6 cellular contexts compared by ENCODE assay signal in the genomic region with DNA sequence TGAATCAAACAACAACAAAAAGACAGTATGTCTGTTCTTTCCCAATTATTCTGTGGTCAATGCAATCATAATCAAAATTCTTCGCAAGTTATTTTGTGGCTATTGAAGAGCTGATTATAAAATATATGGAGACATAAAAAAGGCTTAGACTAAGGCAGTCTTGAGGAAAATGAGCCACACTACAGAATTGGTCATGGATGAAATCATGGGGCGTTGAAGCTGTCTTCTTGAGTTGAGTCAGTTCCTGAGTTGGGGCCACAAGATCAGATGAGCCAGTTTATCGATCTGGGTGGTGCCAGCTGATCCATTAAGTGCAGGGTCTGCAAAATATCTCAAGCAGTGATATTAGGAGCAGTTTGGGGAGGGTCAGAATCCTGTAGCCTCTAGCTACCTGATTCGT.
DNase-seq lines count a peak whose midpoint lies in the region; ATAC-seq, FAIRE-seq and TF ChIP-seq lines count a peak whose summit lies in the region.
"Not testable (repeated sequence)": the region's sequence is repeated elsewhere in the genome, so short reads cannot be mapped to it uniquely, and the experiment has no call there.

No MANE protein-coding gene starts in this region.

- not testable (repeated sequence) for H3K36me3 Mint-ChIP-seq in H9 (ENCODE audit: insufficient read depth in 1 of 3, low read depth in 3 of 3); activated CD8-positive, alpha-beta memory T cell treated with anti-CD3 and anti-CD28 coated beads, Interleukin-2, amount 10 ng/mL, durations not matched to agents 7 days and 5 days; activated naive CD8-positive, alpha-beta T cell treated with anti-CD3 and anti-CD28 coated beads, Interleukin-2, amount 50 U/mL, for 24 hours (ENCODE audit: low read depth)

- H3K23me2 ChIP-seq in H9 (ENCODE audit: insufficient read length, low read depth, low read length, poor library complexity, severe bottlenecking): not testable (repeated sequence)

- H2AFZ ChIP-seq in H9 (ENCODE audit: low read length): not testable (repeated sequence)

- not testable (repeated sequence) for H3K79me2 ChIP-seq in H9 (ENCODE audit: insufficient read depth, low read length)

- not testable (repeated sequence) for H3K4me1 ChIP-seq in H9 (ENCODE audit: insufficient read depth, low read length)

- not testable (repeated sequence) for H3K4me2 ChIP-seq in H9 (ENCODE audit: insufficient read depth, insufficient read length, low read length)

- H3K56ac ChIP-seq in H9 (ENCODE audit: insufficient read length, low read depth, low read length): not testable (repeated sequence)

- not testable (repeated sequence) for H3K18ac ChIP-seq in H9 (ENCODE audit: insufficient read length, low read depth, low read length)

- not testable (repeated sequence) for H3K4me1 Mint-ChIP-seq in H9; activated CD8-positive, alpha-beta memory T cell treated with anti-CD3 and anti-CD28 coated beads, Interleukin-2, amount 10 ng/mL, durations not matched to agents 7 days and 5 days; activated naive CD8-positive, alpha-beta T cell treated with anti-CD3 and anti-CD28 coated beads, Interleukin-2, amount 50 U/mL, for 24 hours

- H3K27ac Mint-ChIP-seq in H9: peak overlapping the region in 2 of 3 experiments; percentile 39 to 91; a peak in 2 of 7 replicates
- not testable (repeated sequence) for H3K27ac Mint-ChIP-seq in activated CD8-positive, alpha-beta memory T cell treated with anti-CD3 and anti-CD28 coated beads, Interleukin-2, amount 10 ng/mL, durations not matched to agents 7 days and 5 days; activated naive CD8-positive, alpha-beta T cell treated with anti-CD3 and anti-CD28 coated beads, Interleukin-2, amount 50 U/mL, for 24 hours

- not testable (repeated sequence) for DNase-seq in GM12891 (ENCODE audit: insufficient read length, low spot score); H9; activated naive CD8-positive, alpha-beta T cell treated with anti-CD3 and anti-CD28 coated beads, Interleukin-2, amount 50 U/mL, for 24 hours; stimulated activated naive CD8-positive, alpha-beta T cell treated with anti-CD3 and anti-CD28 coated beads, Interleukin-15, Interleukin-2, amounts not matched to agents 100 U/mL and 50 U/mL, for 24 hours
- DNase-seq in activated CD4-positive, alpha-beta T cell treated with anti-CD3 and anti-CD28 coated beads for 48 hours: peak; percentile 6
- DNase-seq in activated CD8-positive, alpha-beta memory T cell treated with anti-CD3 and anti-CD28 coated beads, Interleukin-2, amount 10 ng/mL, durations not matched to agents 7 days and 5 days: peak; percentile 41

- not testable (repeated sequence) for H4K20me1 ChIP-seq in H9 (ENCODE audit: control insufficient read depth, insufficient read depth, insufficient read length)

- not testable (repeated sequence) for H3K23ac ChIP-seq in H9 (ENCODE audit: insufficient read length, low read depth, low read length)

- CTCF ChIA-PET in activated CD8-positive, alpha-beta memory T cell treated with anti-CD3 and anti-CD28 coated beads, Interleukin-2, amount 10 ng/mL, durations not matched to agents 7 days and 5 days (lab: Charles Lee): not testable (repeated sequence)

- H3K79me1 ChIP-seq in H9 (ENCODE audit: insufficient read depth, low read depth, low read length, poor library complexity, severe bottlenecking): not testable (repeated sequence)

- H3T11ph ChIP-seq in H9 (ENCODE audit: low read length): not testable (repeated sequence)

- not testable (repeated sequence) for H4K91ac ChIP-seq in H9 (ENCODE audit: insufficient read length, low read depth, low read length)

- not testable (repeated sequence) for H2AK5ac ChIP-seq in H9 (ENCODE audit: insufficient read length, low read length)

- ATAC-seq in activated CD8-positive, alpha-beta memory T cell treated with anti-CD3 and anti-CD28 coated beads, Interleukin-2, amount 10 ng/mL, durations not matched to agents 7 days and 5 days: not testable (repeated sequence)
- peak; percentile 33 for ATAC-seq in activated naive CD8-positive, alpha-beta T cell treated with anti-CD3 and anti-CD28 coated beads, Interleukin-2, amount 50 U/mL, for 24 hours
- ATAC-seq in stimulated activated naive CD8-positive, alpha-beta T cell treated with anti-CD3 and anti-CD28 coated beads, Interleukin-15, Interleukin-2, amounts not matched to agents 100 U/mL and 50 U/mL, for 24 hours: peak; percentile 46

- H3K9me3 ChIP-seq in H9 (ENCODE audit: control insufficient read depth, low read depth, low read length): not testable (repeated sequence)

- peak; percentile 43 for FAIRE-seq in GM12891 (lab: Jason Lieb, UNC)

- H3K9ac ChIP-seq in H9 (ENCODE audit: extremely low read depth, insufficient read length, low read length): not testable (repeated sequence)

- H3K4me3 Mint-ChIP-seq in H9; activated CD8-positive, alpha-beta memory T cell treated with anti-CD3 and anti-CD28 coated beads, Interleukin-2, amount 10 ng/mL, durations not matched to agents 7 days and 5 days; activated naive CD8-positive, alpha-beta T cell treated with anti-CD3 and anti-CD28 coated beads, Interleukin-2, amount 50 U/mL, for 24 hours: not testable (repeated sequence)

- H3K4ac ChIP-seq in H9 (ENCODE audit: low read depth, low read length): not testable (repeated sequence)

- H2BK15ac ChIP-seq in H9 (ENCODE audit: low read depth, low read length): not testable (repeated sequence)

- not testable (repeated sequence) for H2BK5ac ChIP-seq in H9 (ENCODE audit: insufficient read length, low read length)

- H3K27me3 Mint-ChIP-seq in H9 (ENCODE audit: low read depth); activated CD8-positive, alpha-beta memory T cell treated with anti-CD3 and anti-CD28 coated beads, Interleukin-2, amount 10 ng/mL, durations not matched to agents 7 days and 5 days; activated naive CD8-positive, alpha-beta T cell treated with anti-CD3 and anti-CD28 coated beads, Interleukin-2, amount 50 U/mL, for 24 hours: not testable (repeated sequence)

- H2BK12ac ChIP-seq in H9 (ENCODE audit: insufficient read length, low read depth, low read length): not testable (repeated sequence)

- WGBS in H9 (ENCODE audit: extremely low coverage, insufficient read length, low lambda C conversion rate): no CpG with 5 or more reads among the region's 4 CpGs

- H3K27me3 ChIP-seq in H9 (ENCODE audit: insufficient read depth, low read length): not testable (repeated sequence)

- H2BK20ac ChIP-seq in H9 (ENCODE audit: low read depth, low read length, poor library complexity, severe bottlenecking): not testable (repeated sequence)

- H3K27ac ChIP-seq in H9 (ENCODE audit: insufficient read length, low read depth, low read length): not testable (repeated sequence)

- H3K9me3 Mint-ChIP-seq in H9; activated CD8-positive, alpha-beta memory T cell treated with anti-CD3 and anti-CD28 coated beads, Interleukin-2, amount 10 ng/mL, durations not matched to agents 7 days and 5 days (ENCODE audit: low read depth); activated naive CD8-positive, alpha-beta T cell treated with anti-CD3 and anti-CD28 coated beads, Interleukin-2, amount 50 U/mL, for 24 hours: not testable (repeated sequence)

- not testable (repeated sequence) for TF ChIP-seq POLR2A in GM12891 (IDR thresholded peaks at IDR 0.05; ENCODE audit: low read depth, low read length)

- H4K8ac ChIP-seq in H9 (replicated peaks; ENCODE audit: insufficient read length, low read depth, low read length): not testable (repeated sequence)

- not testable (repeated sequence) for TF ChIP-seq CTCF in H9 (conservative IDR thresholded peaks at IDR 0.05)

- not testable (repeated sequence) for H3K14ac ChIP-seq in H9 (ENCODE audit: insufficient read depth, low read length)

- not testable (repeated sequence) for H4K5ac ChIP-seq in H9 (ENCODE audit: insufficient read length, low read depth, low read length)

- H2BK120ac ChIP-seq in H9 (ENCODE audit: low read depth, low read length, poor library complexity, severe bottlenecking): not testable (repeated sequence)
